8 cellular contexts compared by ENCODE assay signal in the genomic region with DNA sequence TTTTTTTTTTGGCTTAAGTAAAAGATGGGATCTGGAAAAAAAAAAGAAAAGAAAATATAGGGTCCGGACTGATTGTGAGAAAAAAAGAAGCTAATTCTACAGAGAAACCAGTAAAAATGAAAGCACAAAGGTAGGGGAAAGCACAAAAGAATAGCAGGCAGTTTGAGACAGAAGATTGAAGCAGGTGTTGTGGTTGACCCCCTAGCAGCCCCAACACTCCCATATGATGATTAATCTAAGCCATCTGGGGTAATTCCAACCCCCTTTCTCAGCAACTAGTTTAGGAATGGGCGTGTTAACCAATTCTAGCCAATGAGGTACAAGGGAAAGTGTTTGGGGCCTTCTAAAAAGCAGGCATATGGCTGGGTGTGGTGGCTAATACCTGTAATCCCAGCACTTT.
A peak's percentile ranks its signal among the peaks of the same experiment; 100 is the strongest.
DNase-seq lines count a peak whose midpoint lies in the region; ATAC-seq and TF ChIP-seq lines count a peak whose summit lies in the region.

No MANE protein-coding gene starts in this region.

- 0 out of 2 replicates have a peak, but pooled peaks cover 7% of the 10 kb centered on the region for H3K4me1 ChIP-seq in GM23338 (ENCODE audit: insufficient read depth)

- H3K79me2 ChIP-seq in GM23338 (replicated peaks; ENCODE audit: insufficient read depth), result no peaks in the 10 kb centered on the region

- H3K9me3 Mint-ChIP-seq in GM23338, result peaks cover 8% of the 10 kb centered on the region

- H3K27me3 Mint-ChIP-seq in GM23338 (ENCODE audit: insufficient read depth, low read depth, poor library complexity), result no peaks in the 10 kb centered on the region

- no peak overlapping the region for H3K27ac ChIP-seq in GM23338 (ENCODE audit: low read depth)

- H3K36me3 ChIP-seq in GM23338 (ENCODE audit: insufficient read depth), result no peaks in the 10 kb centered on the region

- TF ChIP-seq CTCF in HFF-Myc (IDR thresholded peaks at IDR 0.05; ENCODE audit: low read depth, low read length, missing control alignments) (no peak), GM23338 (conservative IDR thresholded peaks at IDR 0.05; ENCODE audit: low read depth in 2 of 2) (no peak)

- no peak overlapping the region for H3K4me3 Mint-ChIP-seq in GM23338

- H3K4me1 Mint-ChIP-seq in GM23338, result peaks cover 15% of the 10 kb centered on the region

- no peak overlapping the region for H3K27ac Mint-ChIP-seq in GM23338

- H3K4me3 ChIP-seq in HFF-Myc (replicated peaks; ENCODE audit: low read depth, low read length) (no peak overlapping the region), GM23338 (no peak overlapping the region)

- DNase-seq in activated T-cell treated with anti-CD3 and anti-CD28 coated beads for 24 hours (ENCODE audit: low read depth) (peak; percentile 15), activated T-cell treated with anti-CD3 and anti-CD28 coated beads for 4 hours (no peak), HFF-Myc (ENCODE audit: extremely low read depth, low read depth) (peak; percentile 30), superior temporal gyrus (ENCODE audit: extremely low spot score) (no peak), medulla oblongata (ENCODE audit: extremely low spot score) (no peak), GM23338 (ENCODE audit: low spot score) (no peak)
- peak; percentile 45 for DNase-seq in stimulated activated CD4-positive, alpha-beta T cell treated with anti-CD3 and anti-CD28 coated beads, Interleukin-4, amount 100 ng/mL, for 24 hours

- no peaks in the 10 kb centered on the region for H3K27me3 ChIP-seq in GM23338 (ENCODE audit: insufficient read depth)

- H3K36me3 Mint-ChIP-seq in GM23338 (ENCODE audit: low read depth), result peaks cover 2% of the 10 kb centered on the region; the same call in 1 of the 3 replicates

- no peaks in the 10 kb centered on the region for H4K20me1 ChIP-seq in GM23338 (replicated peaks; ENCODE audit: insufficient read depth)

- no peak overlapping the region for H2AFZ ChIP-seq in GM23338

- ATAC-seq in HG03571 (IDR thresholded peaks at IDR 0.05; ENCODE audit: unreplicated experiment), result peak; percentile 80
- no peak for ATAC-seq in GM23338

- H3F3A ChIP-seq in GM23338 (replicated peaks; ENCODE audit: low read depth), result no peaks in the 10 kb centered on the region

- H3K9me2 ChIP-seq in GM23338 (ENCODE audit: insufficient read depth), result peaks cover 3% of the 10 kb centered on the region; the same call in 1 of the 2 replicates

- no peak overlapping the region for H3K4me2 ChIP-seq in GM23338

TF ChIP-seq in GM23338, 12 proteins besides CTCF, POLR2A, EP300 and RAD21:
- TF ChIP-seq, protein P1, sequence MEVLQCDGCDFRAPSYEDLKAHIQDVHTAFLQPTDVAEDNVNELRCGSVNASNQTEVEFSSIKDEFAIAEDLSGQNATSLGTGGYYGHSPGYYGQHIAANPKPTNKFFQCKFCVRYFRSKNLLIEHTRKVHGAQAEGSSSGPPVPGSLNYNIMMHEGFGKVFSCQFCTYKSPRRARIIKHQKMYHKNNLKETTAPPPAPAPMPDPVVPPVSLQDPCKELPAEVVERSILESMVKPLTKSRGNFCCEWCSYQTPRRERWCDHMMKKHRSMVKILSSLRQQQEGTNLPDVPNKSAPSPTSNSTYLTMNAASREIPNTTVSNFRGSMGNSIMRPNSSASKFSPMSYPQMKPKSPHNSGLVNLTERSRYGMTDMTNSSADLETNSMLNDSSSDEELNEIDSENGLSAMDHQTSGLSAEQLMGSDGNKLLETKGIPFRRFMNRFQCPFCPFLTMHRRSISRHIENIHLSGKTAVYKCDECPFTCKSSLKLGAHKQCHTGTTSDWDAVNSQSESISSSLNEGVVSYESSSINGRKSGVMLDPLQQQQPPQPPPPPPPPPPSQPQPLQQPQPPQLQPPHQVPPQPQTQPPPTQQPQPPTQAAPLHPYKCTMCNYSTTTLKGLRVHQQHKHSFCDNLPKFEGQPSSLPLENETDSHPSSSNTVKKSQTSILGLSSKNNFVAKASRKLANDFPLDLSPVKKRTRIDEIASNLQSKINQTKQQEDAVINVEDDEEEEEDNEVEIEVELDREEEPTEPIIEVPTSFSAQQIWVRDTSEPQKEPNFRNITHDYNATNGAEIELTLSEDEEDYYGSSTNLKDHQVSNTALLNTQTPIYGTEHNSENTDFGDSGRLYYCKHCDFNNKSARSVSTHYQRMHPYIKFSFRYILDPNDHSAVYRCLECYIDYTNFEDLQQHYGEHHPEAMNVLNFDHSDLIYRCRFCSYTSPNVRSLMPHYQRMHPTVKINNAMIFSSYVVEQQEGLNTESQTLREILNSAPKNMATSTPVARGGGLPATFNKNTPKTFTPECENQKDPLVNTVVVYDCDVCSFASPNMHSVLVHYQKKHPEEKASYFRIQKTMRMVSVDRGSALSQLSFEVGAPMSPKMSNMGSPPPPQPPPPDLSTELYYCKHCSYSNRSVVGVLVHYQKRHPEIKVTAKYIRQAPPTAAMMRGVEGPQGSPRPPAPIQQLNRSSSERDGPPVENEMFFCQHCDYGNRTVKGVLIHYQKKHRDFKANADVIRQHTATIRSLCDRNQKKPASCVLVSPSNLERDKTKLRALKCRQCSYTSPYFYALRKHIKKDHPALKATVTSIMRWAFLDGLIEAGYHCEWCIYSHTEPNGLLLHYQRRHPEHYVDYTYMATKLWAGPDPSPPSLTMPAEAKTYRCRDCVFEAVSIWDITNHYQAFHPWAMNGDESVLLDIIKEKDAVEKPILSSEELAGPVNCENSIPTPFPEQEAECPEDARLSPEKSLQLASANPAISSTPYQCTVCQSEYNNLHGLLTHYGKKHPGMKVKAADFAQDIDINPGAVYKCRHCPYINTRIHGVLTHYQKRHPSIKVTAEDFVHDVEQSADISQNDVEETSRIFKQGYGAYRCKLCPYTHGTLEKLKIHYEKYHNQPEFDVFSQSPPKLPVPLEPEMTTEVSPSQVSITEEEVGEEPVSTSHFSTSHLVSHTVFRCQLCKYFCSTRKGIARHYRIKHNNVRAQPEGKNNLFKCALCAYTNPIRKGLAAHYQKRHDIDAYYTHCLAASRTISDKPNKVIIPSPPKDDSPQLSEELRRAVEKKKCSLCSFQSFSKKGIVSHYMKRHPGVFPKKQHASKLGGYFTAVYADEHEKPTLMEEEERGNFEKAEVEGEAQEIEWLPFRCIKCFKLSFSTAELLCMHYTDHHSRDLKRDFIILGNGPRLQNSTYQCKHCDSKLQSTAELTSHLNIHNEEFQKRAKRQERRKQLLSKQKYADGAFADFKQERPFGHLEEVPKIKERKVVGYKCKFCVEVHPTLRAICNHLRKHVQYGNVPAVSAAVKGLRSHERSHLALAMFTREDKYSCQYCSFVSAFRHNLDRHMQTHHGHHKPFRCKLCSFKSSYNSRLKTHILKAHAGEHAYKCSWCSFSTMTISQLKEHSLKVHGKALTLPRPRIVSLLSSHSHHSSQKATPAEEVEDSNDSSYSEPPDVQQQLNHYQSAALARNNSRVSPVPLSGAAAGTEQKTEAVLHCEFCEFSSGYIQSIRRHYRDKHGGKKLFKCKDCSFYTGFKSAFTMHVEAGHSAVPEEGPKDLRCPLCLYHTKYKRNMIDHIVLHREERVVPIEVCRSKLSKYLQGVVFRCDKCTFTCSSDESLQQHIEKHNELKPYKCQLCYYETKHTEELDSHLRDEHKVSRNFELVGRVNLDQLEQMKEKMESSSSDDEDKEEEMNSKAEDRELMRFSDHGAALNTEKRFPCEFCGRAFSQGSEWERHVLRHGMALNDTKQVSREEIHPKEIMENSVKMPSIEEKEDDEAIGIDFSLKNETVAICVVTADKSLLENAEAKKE (CRISPR knock-in tag; IDR thresholded peaks at IDR 0.05), result no peak
- TF ChIP-seq JUNB (IDR thresholded peaks at IDR 0.05; ENCODE audit: unreplicated experiment), result no peak
- no peak for TF ChIP-seq EZH2phosphoT487 (IDR thresholded peaks at IDR 0.05; ENCODE audit: unreplicated experiment)
- TF ChIP-seq ZNF331 (CRISPR knock-in tag; IDR thresholded peaks at IDR 0.05; ENCODE audit: low read depth), result no peak
- TF ChIP-seq, protein P2, sequence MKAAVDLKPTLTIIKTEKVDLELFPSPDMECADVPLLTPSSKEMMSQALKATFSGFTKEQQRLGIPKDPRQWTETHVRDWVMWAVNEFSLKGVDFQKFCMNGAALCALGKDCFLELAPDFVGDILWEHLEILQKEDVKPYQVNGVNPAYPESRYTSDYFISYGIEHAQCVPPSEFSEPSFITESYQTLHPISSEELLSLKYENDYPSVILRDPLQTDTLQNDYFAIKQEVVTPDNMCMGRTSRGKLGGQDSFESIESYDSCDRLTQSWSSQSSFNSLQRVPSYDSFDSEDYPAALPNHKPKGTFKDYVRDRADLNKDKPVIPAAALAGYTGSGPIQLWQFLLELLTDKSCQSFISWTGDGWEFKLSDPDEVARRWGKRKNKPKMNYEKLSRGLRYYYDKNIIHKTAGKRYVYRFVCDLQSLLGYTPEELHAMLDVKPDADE (IDR thresholded peaks at IDR 0.05), result no peak
- TF ChIP-seq NANOG (IDR thresholded peaks at IDR 0.05; ENCODE audit: borderline replicate concordance), result no peak
- no peak for TF ChIP-seq ZNF114 (CRISPR knock-in tag; IDR thresholded peaks at IDR 0.05)
- TF ChIP-seq, protein P3, sequence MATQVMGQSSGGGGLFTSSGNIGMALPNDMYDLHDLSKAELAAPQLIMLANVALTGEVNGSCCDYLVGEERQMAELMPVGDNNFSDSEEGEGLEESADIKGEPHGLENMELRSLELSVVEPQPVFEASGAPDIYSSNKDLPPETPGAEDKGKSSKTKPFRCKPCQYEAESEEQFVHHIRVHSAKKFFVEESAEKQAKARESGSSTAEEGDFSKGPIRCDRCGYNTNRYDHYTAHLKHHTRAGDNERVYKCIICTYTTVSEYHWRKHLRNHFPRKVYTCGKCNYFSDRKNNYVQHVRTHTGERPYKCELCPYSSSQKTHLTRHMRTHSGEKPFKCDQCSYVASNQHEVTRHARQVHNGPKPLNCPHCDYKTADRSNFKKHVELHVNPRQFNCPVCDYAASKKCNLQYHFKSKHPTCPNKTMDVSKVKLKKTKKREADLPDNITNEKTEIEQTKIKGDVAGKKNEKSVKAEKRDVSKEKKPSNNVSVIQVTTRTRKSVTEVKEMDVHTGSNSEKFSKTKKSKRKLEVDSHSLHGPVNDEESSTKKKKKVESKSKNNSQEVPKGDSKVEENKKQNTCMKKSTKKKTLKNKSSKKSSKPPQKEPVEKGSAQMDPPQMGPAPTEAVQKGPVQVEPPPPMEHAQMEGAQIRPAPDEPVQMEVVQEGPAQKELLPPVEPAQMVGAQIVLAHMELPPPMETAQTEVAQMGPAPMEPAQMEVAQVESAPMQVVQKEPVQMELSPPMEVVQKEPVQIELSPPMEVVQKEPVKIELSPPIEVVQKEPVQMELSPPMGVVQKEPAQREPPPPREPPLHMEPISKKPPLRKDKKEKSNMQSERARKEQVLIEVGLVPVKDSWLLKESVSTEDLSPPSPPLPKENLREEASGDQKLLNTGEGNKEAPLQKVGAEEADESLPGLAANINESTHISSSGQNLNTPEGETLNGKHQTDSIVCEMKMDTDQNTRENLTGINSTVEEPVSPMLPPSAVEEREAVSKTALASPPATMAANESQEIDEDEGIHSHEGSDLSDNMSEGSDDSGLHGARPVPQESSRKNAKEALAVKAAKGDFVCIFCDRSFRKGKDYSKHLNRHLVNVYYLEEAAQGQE (IDR thresholded peaks at IDR 0.05; ENCODE audit: unreplicated experiment), result no peak
TF ChIP-seq in GM23338: peak in this region for 0.

Comparison
In these comparisons a context has a peak if more than half of its experiments do, and no peak if none do; other contexts are left out.
1. DNase-seq: peak in activated T-cell treated with anti-CD3 and anti-CD28 coated beads for 24 hours (single experiment), HFF-Myc (single experiment) and stimulated activated CD4-positive, alpha-beta T cell treated with anti-CD3 and anti-CD28 coated beads, Interleukin-4, amount 100 ng/mL, for 24 hours (single experiment); none in activated T-cell treated with anti-CD3 and anti-CD28 coated beads for 4 hours (single experiment), superior temporal gyrus (single experiment), medulla oblongata (single experiment) and GM23338 (single experiment).